In genomic region chr20:56552911-56553629, GRCh38 we compare ENCODE assay signal across 2 cellular contexts.
TF ChIP-seq lines count a peak whose summit lies in the region.

No MANE protein-coding gene starts in this region.

TF ChIP-seq in GM12891, 5 proteins besides CTCF, POLR2A, EP300 and RAD21 (continued from another document):
- TF ChIP-seq SPI1 (IDR thresholded peaks at IDR 0.05; ENCODE audit: low read depth, low read length) (peak; percentile 75), POU2F2 (IDR thresholded peaks at IDR 0.05; ENCODE audit: low read depth, low read length) (no peak)

TF ChIP-seq in GM12878, 131 proteins besides CTCF, POLR2A, EP300 and RAD21:
- no peak for TF ChIP-seq ELK1 (IDR thresholded peaks at IDR 0.05; ENCODE audit: low read depth, low read length)
- TF ChIP-seq HDAC6 (IDR thresholded peaks at IDR 0.05; ENCODE audit: unreplicated experiment) = no peak
- peak; percentile 62; the same call in 1 of the 2 replicates for TF ChIP-seq SPI1 (IDR thresholded peaks at IDR 0.05; ENCODE audit: borderline replicate concordance, insufficient read depth, low read depth, low read length)
- no peak for TF ChIP-seq BCL11A (IDR thresholded peaks at IDR 0.05; ENCODE audit: low read depth, low read length)
- no peak for TF ChIP-seq ZNF24 (IDR thresholded peaks at IDR 0.05)
- TF ChIP-seq DPF2 (IDR thresholded peaks at IDR 0.05) = 0 out of 2 replicates have a peak, but pooled peaks have one; percentile 38
- peak; percentile 46; the same call in 1 of the 2 replicates for TF ChIP-seq NR2F1 (conservative IDR thresholded peaks at IDR 0.05)
- TF ChIP-seq POU2F2 (IDR thresholded peaks at IDR 0.05; ENCODE audit: borderline replicate concordance, low read depth, low read length) = no peak
- no peak for TF ChIP-seq NRF1 (conservative IDR thresholded peaks at IDR 0.05; ENCODE audit: low read depth, low read length)
- no peak for TF ChIP-seq ZBTB40 (IDR thresholded peaks at IDR 0.05; ENCODE audit: borderline replicate concordance)
- no peak for TF ChIP-seq PRDM15 (CRISPR knock-in tag; IDR thresholded peaks at IDR 0.05)
- no peak for TF ChIP-seq KDM1A (IDR thresholded peaks at IDR 0.05; ENCODE audit: borderline replicate concordance)
- TF ChIP-seq IKZF2 (IDR thresholded peaks at IDR 0.05) = no peak
- no peak for TF ChIP-seq BACH1 (IDR thresholded peaks at IDR 0.05; ENCODE audit: borderline replicate concordance)
